8 cellular contexts compared by ENCODE assay signal in the genomic region with DNA sequence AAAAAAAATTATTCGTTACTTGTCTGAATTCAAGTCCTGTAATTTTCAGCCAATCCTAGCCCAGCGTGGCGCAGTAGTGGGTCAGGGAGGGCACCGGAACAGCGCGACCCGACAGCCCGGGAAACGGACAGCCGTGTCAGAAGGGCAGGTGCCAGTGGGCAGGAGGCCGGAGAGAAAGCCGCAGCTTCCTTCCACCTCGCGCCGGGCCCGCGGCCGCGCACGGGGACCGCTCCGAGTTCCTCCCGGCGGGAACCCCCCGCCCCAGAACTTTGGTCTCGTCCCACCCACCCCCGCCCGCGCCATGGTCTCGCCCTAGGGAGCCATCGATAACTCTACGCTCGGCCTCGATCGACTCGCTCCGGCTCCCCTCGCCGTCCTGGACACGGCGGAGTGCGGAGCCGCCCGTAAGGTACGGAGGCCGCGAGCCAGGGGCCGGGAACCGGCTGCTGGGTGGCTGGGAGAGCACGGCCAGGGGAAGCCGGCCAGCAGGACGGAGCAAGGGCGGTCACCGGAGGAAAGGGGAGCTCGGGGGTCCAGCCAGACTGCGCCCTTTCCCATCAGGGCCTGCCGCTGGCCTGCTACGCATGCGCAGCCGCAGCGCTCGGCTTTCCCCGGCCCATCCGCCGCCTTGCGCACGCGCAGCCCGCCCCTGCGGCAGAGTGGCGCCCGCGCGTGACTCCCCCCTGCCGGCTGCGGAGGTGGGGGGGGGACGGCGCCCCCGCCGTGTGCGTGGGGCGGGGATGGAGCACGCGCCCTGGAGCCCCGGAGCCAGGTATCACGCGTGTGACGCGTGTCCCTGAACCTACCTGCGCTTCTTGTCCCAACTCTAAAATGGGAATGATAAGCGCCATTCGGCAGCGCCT. TPM values are rescaled to one million over a fixed set of nuclear protein-coding genes. Genes with fewer than 3 reads are reported as not detected.
DNase-seq lines count a peak whose midpoint lies in the region; ATAC-seq and TF ChIP-seq lines count a peak whose summit lies in the region.

A gene with protein sequence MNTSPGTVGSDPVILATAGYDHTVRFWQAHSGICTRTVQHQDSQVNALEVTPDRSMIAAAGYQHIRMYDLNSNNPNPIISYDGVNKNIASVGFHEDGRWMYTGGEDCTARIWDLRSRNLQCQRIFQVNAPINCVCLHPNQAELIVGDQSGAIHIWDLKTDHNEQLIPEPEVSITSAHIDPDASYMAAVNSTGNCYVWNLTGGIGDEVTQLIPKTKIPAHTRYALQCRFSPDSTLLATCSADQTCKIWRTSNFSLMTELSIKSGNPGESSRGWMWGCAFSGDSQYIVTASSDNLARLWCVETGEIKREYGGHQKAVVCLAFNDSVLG (plus strand): TSS at position 351 of the 863 bp plus-strand sequence. CDS start 632 bp downstream, outside the sequence.

- no peaks in the 10 kb centered on the region for H3K9me2 ChIP-seq in SK-N-SH

- in situ Hi-C loops in G401 (cut with HindIII; ENCODE audit: low sequenced_read_pairs), result no loop called here

- TF ChIP-seq CTCF in LNCaP clone FGC (IDR thresholded peaks at IDR 0.05; ENCODE audit: control insufficient read depth, extremely low read depth, insufficient read depth), result no peak
- TF ChIP-seq CTCF in SK-N-SH (IDR thresholded peaks at IDR 0.05), result peak; percentile 39
- TF ChIP-seq CTCF in osteoblast (IDR thresholded peaks at IDR 0.05; ENCODE audit: extremely low read depth, low read depth, low read length), result no peak
- TF ChIP-seq CTCF in testis (IDR thresholded peaks at IDR 0.05), result peak in 1 of 3 experiments; percentile 7

- POLR2A ChIA-PET in SK-N-SH (lab: Yijun Ruan, JAX), result interaction anchor here (1.1 to 1.7 kb wide), 3 partner anchors 9 to 57 kb away, joined by 3 to 8 read pairs (median 5); a partner anchor contains a TSS

- WGBS in SK-N-SH (ENCODE audit: low lambda C conversion rate), result 6% methylated on average over 14 of the region's 93 CpGs
- 0 to 1% methylated on average over 35 to 61 of the region's 93 CpGs for WGBS in testis, 2 donors

- CTCF ChIA-PET in SK-N-SH (lab: Yijun Ruan, JAX), result interaction anchor here (0.6 to 4.9 kb wide), 8 partner anchors 11 to 1569 kb away, joined by 3 to 19 read pairs (median 3); a partner anchor contains a TSS

- H3K27me3 ChIP-seq in SK-N-SH (ENCODE audit: insufficient read depth), result no peaks in the 10 kb centered on the region
- H3K27me3 ChIP-seq in osteoblast (ENCODE audit: insufficient read depth, low read length), result no peaks in the 10 kb centered on the region
- H3K27me3 ChIP-seq in testis, result no peaks in the 10 kb centered on the region

- H3K9ac ChIP-seq in SK-N-SH, result peak within 1 kb of the TSS; percentile 94

- H3K36me3 ChIP-seq in SK-N-SH (replicated peaks in 1 of 2; ENCODE audit: control insufficient read depth in 1 of 2, insufficient read depth in 2 of 2, low read length in 1 of 2) (peaks cover 0 to 28% of the 10 kb centered on the region in 2 experiments), osteoblast (ENCODE audit: insufficient read depth, low read length) (peaks cover 16% of the 10 kb centered on the region), testis (ENCODE audit: low read depth, missing control alignments) (no peaks in the 10 kb centered on the region)

- H3K79me2 ChIP-seq in SK-N-SH (ENCODE audit: insufficient read depth) (peaks cover 16% of the 10 kb centered on the region; the same call in 1 of the 2 replicates), osteoblast (ENCODE audit: insufficient read depth, low read length) (peaks cover 23% of the 10 kb centered on the region)

- peaks cover 6% of the 10 kb centered on the region for H3F3A ChIP-seq in SK-N-SH (replicated peaks; ENCODE audit: insufficient read depth)

- ATAC-seq in GM21825 (IDR thresholded peaks at IDR 0.05; ENCODE audit: unreplicated experiment), result peak; percentile 53

- H2AFZ ChIP-seq in SK-N-SH (ENCODE audit: low read depth) (peak within 1 kb of the TSS; percentile 98), osteoblast (ENCODE audit: low read length) (peak within 1 kb of the TSS; percentile 92)

- H3K27ac ChIP-seq in SK-N-SH (ENCODE audit: low read depth in 2 of 2, low read length in 1 of 2) (peak within 1 kb of the TSS; percentile 84 to 97), osteoblast (ENCODE audit: low read depth, low read length) (peak within 1 kb of the TSS; percentile 92), testis (peak within 1 kb of the TSS; percentile 97 to 98)

- peaks cover 0 to 19% of the 10 kb centered on the region in 2 experiments; a peak in 2 of 4 replicates for H3K4me1 ChIP-seq in SK-N-SH (ENCODE audit: control insufficient read depth in 1 of 2, insufficient read depth in 2 of 2, low read depth in 1 of 2, low read length in 1 of 2)
- peaks cover 13% of the 10 kb centered on the region for H3K4me1 ChIP-seq in osteoblast (ENCODE audit: insufficient read depth, low read length)
- peaks cover 27% of the 10 kb centered on the region for H3K4me1 ChIP-seq in testis

- no peak for TF ChIP-seq EP300 in SK-N-SH (IDR thresholded peaks at IDR 0.05; ENCODE audit: borderline replicate concordance in 1 of 2, low read depth in 1 of 2, low read length in 1 of 2)

- peak within 1 kb of the TSS; percentile 62 for H3K4me3 ChIP-seq in LNCaP clone FGC (ENCODE audit: low read depth, low read length)
- peak within 1 kb of the TSS; percentile 75 to 76 for H3K4me3 ChIP-seq in SK-N-SH (ENCODE audit: low read depth in 2 of 2, low read length in 1 of 2)
- H3K4me3 ChIP-seq in osteoblast (ENCODE audit: insufficient read depth, low read length), result peak within 1 kb of the TSS; percentile 98
- peak within 1 kb of the TSS; percentile 82 to 85 for H3K4me3 ChIP-seq in testis

- no peak for TF ChIP-seq RAD21 in SK-N-SH (IDR thresholded peaks at IDR 0.05; ENCODE audit: low read length)

- intact Hi-C loops in testis (cut with DNase I; ENCODE audit: low total_unique reads), result no loop called here

- no peak for TF ChIP-seq POLR2A in testis (IDR thresholded peaks at IDR 0.05)

- H3K9me3 ChIP-seq in SK-N-SH (no peaks in the 10 kb centered on the region), osteoblast (ENCODE audit: low read depth, low read length) (no peaks in the 10 kb centered on the region), testis (no peaks in the 10 kb centered on the region)

- H3K4me2 ChIP-seq in SK-N-SH (peak within 1 kb of the TSS; percentile 85), osteoblast (ENCODE audit: insufficient read depth, low read length) (peak within 1 kb of the TSS; percentile 100)

- H4K20me1 ChIP-seq in SK-N-SH (ENCODE audit: insufficient read depth) (no peaks in the 10 kb centered on the region), osteoblast (ENCODE audit: insufficient read depth, low read length) (no peaks in the 10 kb centered on the region)

- peak; percentile 84 for DNase-seq in G401 (ENCODE audit: low spot score)
- peak; percentile 45 for DNase-seq in LNCaP clone FGC (ENCODE audit: low read depth)
- DNase-seq in SK-N-SH, result peak; percentile 99
- DNase-seq in activated naive CD4-positive, alpha-beta T cell treated with anti-CD3 and anti-CD28 coated beads, Interleukin-2, amount 50 U/mL, for 16 hours, result peak; percentile 91
- DNase-seq in glomerular endothelial cell (ENCODE audit: extremely low read depth, low read depth, low spot score), result no peak
- DNase-seq in osteoblast (ENCODE audit: insufficient read length, low spot score, missing footprints), result peak; percentile 100
- peak; percentile 90 for DNase-seq in testis

TF ChIP-seq in SK-N-SH, 30 proteins besides CTCF, POLR2A, EP300 and RAD21 (continues in another document):
- TF ChIP-seq FOSL2 (IDR thresholded peaks at IDR 0.05; ENCODE audit: borderline replicate concordance, low read depth) (no peak), NRF1 (IDR thresholded peaks at IDR 0.05; ENCODE audit: low read depth, low read length) (peak; percentile 100), GATA2 (CRISPR knock-in tag; IDR thresholded peaks at IDR 0.05) (no peak), TEAD4 (IDR thresholded peaks at IDR 0.05; ENCODE audit: borderline replicate concordance, insufficient read depth) (no peak), POLR2AphosphoS5 (IDR thresholded peaks at IDR 0.05; ENCODE audit: low read depth, low read length) (peak; percentile 89), RFX5 (IDR thresholded peaks at IDR 0.05; ENCODE audit: low read length) (no peak)
- TF ChIP-seq, protein P1, sequence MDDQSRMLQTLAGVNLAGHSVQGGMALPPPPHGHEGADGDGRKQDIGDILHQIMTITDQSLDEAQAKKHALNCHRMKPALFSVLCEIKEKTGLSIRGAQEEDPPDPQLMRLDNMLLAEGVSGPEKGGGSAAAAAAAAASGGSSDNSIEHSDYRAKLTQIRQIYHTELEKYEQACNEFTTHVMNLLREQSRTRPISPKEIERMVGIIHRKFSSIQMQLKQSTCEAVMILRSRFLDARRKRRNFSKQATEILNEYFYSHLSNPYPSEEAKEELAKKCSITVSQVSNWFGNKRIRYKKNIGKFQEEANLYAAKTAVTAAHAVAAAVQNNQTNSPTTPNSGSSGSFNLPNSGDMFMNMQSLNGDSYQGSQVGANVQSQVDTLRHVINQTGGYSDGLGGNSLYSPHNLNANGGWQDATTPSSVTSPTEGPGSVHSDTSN (IDR thresholded peaks at IDR 0.05), result 0 out of 2 replicates have a peak, but pooled peaks have one; percentile 10
- TF ChIP-seq, protein P2, sequence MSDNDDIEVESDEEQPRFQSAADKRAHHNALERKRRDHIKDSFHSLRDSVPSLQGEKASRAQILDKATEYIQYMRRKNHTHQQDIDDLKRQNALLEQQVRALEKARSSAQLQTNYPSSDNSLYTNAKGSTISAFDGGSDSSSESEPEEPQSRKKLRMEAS (IDR thresholded peaks at IDR 0.05; ENCODE audit: low read depth), result no peak; the same call in none of the 2 replicates

RNA-seq across cellular contexts. Expression of the gene that starts here (rescaled TPM):
- total RNA-seq in G401 (2014; rRNA removed; shearing (Covaris generic)), result 34.8 and 86.2 TPM in 2 replicates
- 70.3 and 85.4 TPM in 2 replicates for polyA plus RNA-seq in SK-N-SH (2012; rRNA removed)
- polyA plus RNA-seq in SK-N-SH (2012; cell fraction: cytosol; rRNA removed), result 37.7 and 67.4 TPM in 2 replicates
- polyA plus RNA-seq in SK-N-SH (2012; cell fraction: nucleus; rRNA removed), result 156 and 226 TPM in 2 replicates
- 63.4 and 63.9 TPM in 2 replicates for total RNA-seq in glomerular endothelial cell
- total RNA-seq in osteoblast, result 30.8 and 44.2 TPM in 2 replicates
- 100 to 1,000 TPM in 1 of 2 donors, 10 to 100 TPM in 1; 95.4 to 113 TPM for total RNA-seq in testis
- 89.0 TPM for polyA plus RNA-seq in testis (ENCODE audit: insufficient read depth, low read depth, low replicate concordance)
